Comparison of ENCODE assay signal across 8 cellular contexts in genomic region chr2:48420512-48421197, GRCh38. TPM values are rescaled to one million over a fixed set of nuclear protein-coding genes. Genes with fewer than 3 reads are reported as not detected.
DNase-seq lines count a peak whose midpoint lies in the region; ATAC-seq and TF ChIP-seq lines count a peak whose summit lies in the region.

No MANE protein-coding gene starts in this region.

- H3K4me1 ChIP-seq in Karpas-422 (ENCODE audit: low read length) (peaks cover 11% of the 10 kb centered on the region), PC-9 (replicated peaks; ENCODE audit: insufficient read depth) (peaks cover 12% of the 10 kb centered on the region)

- no peaks in the 10 kb centered on the region for H3K36me3 ChIP-seq in Karpas-422 (ENCODE audit: insufficient read depth, low read length)
- H3K36me3 ChIP-seq in PC-9 (ENCODE audit: low read depth): no peaks in the 10 kb centered on the region

- TF ChIP-seq CTCF in PC-9 (conservative IDR thresholded peaks at IDR 0.05): peak; percentile 99

- no peak overlapping the region for H3K4me3 Mint-ChIP-seq in activated T-cell treated with anti-CD3 and anti-CD28 coated beads, Interleukin-2, amount 50 U/mL, for 24 hours
- H3K4me3 Mint-ChIP-seq in naive thymus-derived CD8-positive, alpha-beta T cell: peak overlapping the region; percentile 12 to 75 (median 58)
- peak overlapping the region; percentile 48 for H3K4me3 Mint-ChIP-seq in stimulated activated effector memory CD8-positive, alpha-beta T cell treated with anti-CD3 and anti-CD28 coated beads, Interleukin-12 subunit alpha, Interleukin-12 subunit beta, amount 100 ng/mL, for 72 hours

- H4K20me1 ChIP-seq in Karpas-422 (ENCODE audit: insufficient read depth, low read depth, low read length) (no peaks in the 10 kb centered on the region), PC-9 (ENCODE audit: insufficient read depth) (no peaks in the 10 kb centered on the region)

- H3K9ac ChIP-seq in Karpas-422 (ENCODE audit: low read length): no peak overlapping the region

- H3K36me3 Mint-ChIP-seq in activated T-cell treated with anti-CD3 and anti-CD28 coated beads, Interleukin-2, amount 50 U/mL, for 24 hours (ENCODE audit: low read depth): no peaks in the 10 kb centered on the region
- no peaks in the 10 kb centered on the region for H3K36me3 Mint-ChIP-seq in naive thymus-derived CD8-positive, alpha-beta T cell
- H3K36me3 Mint-ChIP-seq in stimulated activated effector memory CD8-positive, alpha-beta T cell treated with anti-CD3 and anti-CD28 coated beads, Interleukin-12 subunit alpha, Interleukin-12 subunit beta, amount 100 ng/mL, for 72 hours: peaks cover 7% of the 10 kb centered on the region

- peaks cover 15% of the 10 kb centered on the region for H3K27me3 Mint-ChIP-seq in activated T-cell treated with anti-CD3 and anti-CD28 coated beads, Interleukin-2, amount 50 U/mL, for 24 hours
- peaks cover 0 to 5% (median 3%) of the 10 kb centered on the region in 5 donors for H3K27me3 Mint-ChIP-seq in naive thymus-derived CD8-positive, alpha-beta T cell

- CTCF ChIA-PET in PC-9 (lab: Charles Lee): no interaction called here

- H3K27ac ChIP-seq in Karpas-422 (ENCODE audit: low read length) (no peak overlapping the region), PC-9 (peak overlapping the region; percentile 64)

- POLR2A ChIA-PET in PC-9 (lab: Charles Lee; ENCODE audit: unreplicated experiment): no interaction called here
- POLR2A ChIA-PET in naive thymus-derived CD8-positive, alpha-beta T cell (lab: Charles Lee): interaction anchor here (0.6 kb wide), 1 partner anchor 568 kb away, joined by 3 read pairs; no protein-coding TSS in a partner anchor

- H3K4me2 ChIP-seq in Karpas-422 (ENCODE audit: low read depth, low read length, poor library complexity, severe bottlenecking): peak overlapping the region; percentile 25
- peak overlapping the region; percentile 41 for H3K4me2 ChIP-seq in PC-9

- H3K79me2 ChIP-seq in Karpas-422 (ENCODE audit: low read length) (no peaks in the 10 kb centered on the region), PC-9 (ENCODE audit: low read depth) (no peaks in the 10 kb centered on the region)

- H3K9me2 ChIP-seq in Karpas-422 (replicated peaks; ENCODE audit: insufficient read depth, low read length) (no peaks in the 10 kb centered on the region), PC-9 (ENCODE audit: insufficient read depth) (no peaks in the 10 kb centered on the region)

- H3K9me3 Mint-ChIP-seq in activated T-cell treated with anti-CD3 and anti-CD28 coated beads, Interleukin-2, amount 50 U/mL, for 24 hours: no peaks in the 10 kb centered on the region
- no peaks in the 10 kb centered on the region for H3K9me3 Mint-ChIP-seq in naive thymus-derived CD8-positive, alpha-beta T cell
- H3K9me3 Mint-ChIP-seq in stimulated activated effector memory CD8-positive, alpha-beta T cell treated with anti-CD3 and anti-CD28 coated beads, Interleukin-12 subunit alpha, Interleukin-12 subunit beta, amount 100 ng/mL, for 72 hours: no peaks in the 10 kb centered on the region

- no TSS peak for BruUV-seq in PC-9 (replicated peaks; lab: Mats Ljungman, UMichigan)

- H3F3A ChIP-seq in PC-9 (ENCODE audit: insufficient read depth, low read depth): peaks cover 10% of the 10 kb centered on the region; the same call in 1 of the 2 replicates

- H3K9me3 ChIP-seq in Karpas-422 (ENCODE audit: low read length) (no peaks in the 10 kb centered on the region), PC-9 (ENCODE audit: insufficient read depth, low read depth) (no peaks in the 10 kb centered on the region)

- peaks cover 31% of the 10 kb centered on the region for H3K4me1 Mint-ChIP-seq in activated T-cell treated with anti-CD3 and anti-CD28 coated beads, Interleukin-2, amount 50 U/mL, for 24 hours (ENCODE audit: low read depth)
- peaks cover 18 to 34% (median 27%) of the 10 kb centered on the region in 4 donors for H3K4me1 Mint-ChIP-seq in naive thymus-derived CD8-positive, alpha-beta T cell
- peaks cover 42% of the 10 kb centered on the region for H3K4me1 Mint-ChIP-seq in stimulated activated effector memory CD8-positive, alpha-beta T cell treated with anti-CD3 and anti-CD28 coated beads, Interleukin-12 subunit alpha, Interleukin-12 subunit beta, amount 100 ng/mL, for 72 hours

- ATAC-seq in GM21825 (IDR thresholded peaks at IDR 0.05; ENCODE audit: unreplicated experiment) (peak; percentile 85), esophagus mucosa (peak; percentile 97)
- ATAC-seq in naive thymus-derived CD8-positive, alpha-beta T cell: peak; percentile 88 to 91
- ATAC-seq in stimulated activated effector memory CD8-positive, alpha-beta T cell treated with anti-CD3 and anti-CD28 coated beads, Interleukin-12 subunit alpha, Interleukin-12 subunit beta, amount 100 ng/mL, for 72 hours: peak; percentile 96

- peak; percentile 91 for DNase-seq in DMS53 (lab: John Stamatoyannopoulos, UW)
- peak; percentile 94 for DNase-seq in Karpas-422
- peak; percentile 95 to 97 for DNase-seq in PC-9
- peak; percentile 96 for DNase-seq in activated T-cell treated with anti-CD3 and anti-CD28 coated beads, Interleukin-2, amount 50 U/mL, for 24 hours
- peak; percentile 79 to 94 (median 88) for DNase-seq in naive thymus-derived CD8-positive, alpha-beta T cell
- peak; percentile 88 to 95 for DNase-seq in stimulated activated effector memory CD8-positive, alpha-beta T cell treated with anti-CD3 and anti-CD28 coated beads, Interleukin-12 subunit alpha, Interleukin-12 subunit beta, amount 100 ng/mL, for 72 hours (ENCODE audit: low spot score in 2 of 2)

- intact Hi-C loops in PC-9 (cut with micrococcal nuclease; ENCODE audit: unreplicated experiment): loop anchor here (1.0 to 5.0 kb wide), 5 partner anchors 50 to 638 kb away; partner anchors contain the start of genes FBXO11 and MSH6

- H3K27me3 ChIP-seq in Karpas-422 (ENCODE audit: low read length) (no peaks in the 10 kb centered on the region), PC-9 (ENCODE audit: insufficient read depth, low read depth) (no peaks in the 10 kb centered on the region)

- H3K27ac Mint-ChIP-seq in activated T-cell treated with anti-CD3 and anti-CD28 coated beads, Interleukin-2, amount 50 U/mL, for 24 hours: peak overlapping the region; percentile 72
- H3K27ac Mint-ChIP-seq in naive thymus-derived CD8-positive, alpha-beta T cell: peak overlapping the region; percentile 6 to 87 (median 80)
- peak overlapping the region; percentile 65 for H3K27ac Mint-ChIP-seq in stimulated activated effector memory CD8-positive, alpha-beta T cell treated with anti-CD3 and anti-CD28 coated beads, Interleukin-12 subunit alpha, Interleukin-12 subunit beta, amount 100 ng/mL, for 72 hours

- H2AFZ ChIP-seq in Karpas-422 (ENCODE audit: low read length) (0 out of 2 replicates have a peak overlapping the region, but pooled peaks have one; percentile 30), PC-9 (no peak overlapping the region)

- no peak overlapping the region; the same call in 1 of the 2 replicates for H3K4me3 ChIP-seq in Karpas-422 (ENCODE audit: low read length)
- H3K4me3 ChIP-seq in PC-9: no peak overlapping the region

RNA-seq across cellular contexts. Expression of gene PPP1R21, which starts 19.9 kb away (rescaled TPM):
- 23.8 and 35.8 TPM in 2 replicates for total RNA-seq in Karpas-422 (2014; rRNA removed; shearing (Covaris generic); ENCODE audit: low replicate concordance)
- total RNA-seq in PC-9 (2021): 16.2 and 20.0 TPM in 2 replicates
- total RNA-seq in esophagus mucosa: 22.2 TPM
- total RNA-seq in naive thymus-derived CD8-positive, alpha-beta T cell: 10 to 100 TPM; 40.4 to 46.2 TPM
- polyA plus RNA-seq in naive thymus-derived CD8-positive, alpha-beta T cell: 10 to 100 TPM; 16.5 to 23.2 (median 22.0) TPM
